In genomic region chr20:43477634-43478033, GRCh38 we compare ENCODE assay signal across 25 cellular contexts.
"Had no signal": no experiment of that assay in that cellular context is flagged by ENCODE, and none has a peak within 500 bp of the region (broad histone marks: within the 10 kb centered on the region; RNA-seq: fewer than 3 reads in every experiment).

No MANE protein-coding gene starts in this region.

- DNase-seq: dermis blood vessel endothelial cell; dorsolateral prefrontal cortex; effector CD4-positive, alpha-beta T cell; effector memory CD4-positive, alpha-beta T cell; foreskin keratinocyte; heart left ventricle; hypothalamus; immature natural killer cell; islet precursor cell; kidney; kidney glomerular epithelial cell; left colon; left lung; left ventricle myocardium superior; mammary epithelial cell; mesendoderm; midbrain; naive B cell had no signal

- H3K36me3 ChIP-seq: left lung had no signal

- H2AFZ ChIP-seq: hepatocyte had no signal

- H3K4me2 ChIP-seq: hepatocyte had no signal

- H3K79me2 ChIP-seq: hepatocyte had no signal

- ATAC-seq: foreskin keratinocyte, gastroesophageal sphincter, heart left ventricle, left colon, left lung, left ventricle myocardium superior had no signal

- H3K27ac ChIP-seq: coronary artery, dorsolateral prefrontal cortex, esophagus muscularis mucosa, foreskin keratinocyte, gastroesophageal sphincter, heart left ventricle, hepatocyte, left lung had no signal

- H3K9me3 ChIP-seq: esophagus muscularis mucosa, gastroesophageal sphincter, left lung had no signal

- H3K4me1 ChIP-seq: esophagus muscularis mucosa, foreskin keratinocyte, gastroesophageal sphincter, heart left ventricle, left lung had no signal

- H3K27me3 ChIP-seq: dorsolateral prefrontal cortex, esophagus muscularis mucosa, gastroesophageal sphincter, heart left ventricle, hepatocyte, left lung had no signal

- FAIRE-seq: colon, frontal cortex, kidney had no signal

- H3K4me3 ChIP-seq: coronary artery, dorsolateral prefrontal cortex, esophagus muscularis mucosa, gastroesophageal sphincter, heart left ventricle, hepatocyte, left lung, lung had no signal
